24 cellular contexts compared by ENCODE assay signal in the genomic region with DNA sequence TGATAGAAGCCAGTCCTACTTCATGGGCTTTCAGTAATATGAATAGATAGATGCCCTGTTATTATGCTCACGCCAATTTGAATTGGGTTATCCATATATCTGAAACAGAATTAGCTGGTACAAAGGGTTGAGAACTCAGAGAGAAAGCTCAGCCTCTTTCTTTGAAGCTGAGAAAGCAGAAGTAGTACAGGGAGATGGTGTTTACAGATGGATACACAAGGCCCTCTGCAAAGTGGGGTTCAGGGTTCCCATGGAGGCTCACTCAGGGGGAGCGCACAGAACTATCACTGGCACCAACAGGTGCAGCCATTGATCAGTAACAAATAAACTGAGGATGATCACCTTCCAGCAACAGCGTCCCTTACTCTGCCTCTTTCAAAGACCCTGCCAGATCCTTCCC.
"Had no signal": no experiment of that assay in that cellular context is flagged by ENCODE, and none has a peak within 500 bp of the region (broad histone marks: within the 10 kb centered on the region; RNA-seq: fewer than 3 reads in every experiment).

No MANE protein-coding gene starts in this region.

- H3K4me3 Mint-ChIP-seq: dendritic cell treated with granulocyte-macrophage colony-stimulating factor and Interleukin-4, amounts not matched to agents 40 ng/mL and 50 ng/mL, for 4 days; effector memory CD8-positive, alpha-beta T cell; endodermal cell; naive thymus-derived CD4-positive, alpha-beta T cell had no signal

- H3K4me3 ChIP-seq: colonic mucosa, esophagus squamous epithelium, gastrocnemius medialis, heart right ventricle, left lung, lower lobe of right lung had no signal

- H3K9me3 Mint-ChIP-seq: dendritic cell treated with granulocyte-macrophage colony-stimulating factor and Interleukin-4, amounts not matched to agents 40 ng/mL and 50 ng/mL, for 4 days; endodermal cell; naive thymus-derived CD4-positive, alpha-beta T cell had no signal

- H3K27me3 Mint-ChIP-seq: dendritic cell treated with granulocyte-macrophage colony-stimulating factor and Interleukin-4, amounts not matched to agents 40 ng/mL and 50 ng/mL, for 4 days had no signal

- DNase-seq: colonic mucosa; cortex of kidney; effector CD8-positive, alpha-beta T cell; effector memory CD8-positive, alpha-beta T cell; endodermal cell; erythroblast; esophagus squamous epithelium; foreskin fibroblast; foreskin melanocyte; gastrocnemius medialis; glutamatergic neuron; head of caudate nucleus; heart right ventricle; hippocampal formation; left cardiac atrium; left lung; left ventricle myocardium superior; lower lobe of right lung; mesendoderm; midbrain; naive thymus-derived CD4-positive, alpha-beta T cell had no signal

- H3K27ac ChIP-seq: colonic mucosa, epithelial cell of prostate, esophagus squamous epithelium, gastrocnemius medialis, heart right ventricle, left lung, lower lobe of right lung had no signal

- ATAC-seq: effector memory CD8-positive, alpha-beta T cell; esophagus mucosa; gastrocnemius medialis; heart right ventricle; left cardiac atrium; left lung; left ventricle myocardium superior; lower lobe of right lung; naive thymus-derived CD4-positive, alpha-beta T cell had no signal

- H3K36me3 Mint-ChIP-seq: naive thymus-derived CD4-positive, alpha-beta T cell had no signal

- H3K4me1 Mint-ChIP-seq: endodermal cell had no signal

- H3K27me3 ChIP-seq: colonic mucosa, esophagus squamous epithelium, gastrocnemius medialis, heart right ventricle, left lung had no signal

- H3K27ac Mint-ChIP-seq: dendritic cell treated with granulocyte-macrophage colony-stimulating factor and Interleukin-4, amounts not matched to agents 40 ng/mL and 50 ng/mL, for 4 days; effector memory CD8-positive, alpha-beta T cell; endodermal cell; naive thymus-derived CD4-positive, alpha-beta T cell had no signal

- H3K4me1 ChIP-seq: colonic mucosa, esophagus squamous epithelium, left lung, lower lobe of right lung had no signal
